Comparison of ENCODE assay signal across 24 cellular contexts in the genomic region with DNA sequence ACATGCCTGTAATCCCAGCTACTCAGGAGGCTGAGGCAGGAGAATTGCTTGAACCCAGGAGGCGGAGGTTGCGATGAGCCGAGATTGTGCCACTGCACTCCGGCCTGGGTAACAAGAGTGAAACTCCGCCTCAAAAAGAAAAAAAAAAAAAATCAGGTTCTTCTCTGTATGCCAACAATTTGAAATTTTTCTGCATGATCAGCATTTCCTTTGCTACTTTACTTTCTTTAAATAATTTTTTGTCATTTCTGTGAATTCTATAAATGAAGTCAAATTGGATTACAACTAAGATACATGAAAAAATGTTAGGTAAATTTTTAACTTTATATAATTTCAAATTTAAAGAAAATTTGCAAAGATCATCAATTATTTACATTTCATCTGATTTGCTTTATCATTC.
DNase-seq lines count a peak whose midpoint lies in the region; ATAC-seq, FAIRE-seq and TF ChIP-seq lines count a peak whose summit lies in the region.
"Had no signal": no experiment of that assay in that cellular context is flagged by ENCODE, and none has a peak within 500 bp of the region (broad histone marks: within the 10 kb centered on the region; RNA-seq: fewer than 3 reads in every experiment).

No MANE protein-coding gene starts in this region.

- intact Hi-C loops in HepG2 (cut with micrococcal nuclease; ENCODE audit: unreplicated experiment) = no loop called here
- intact Hi-C loops in right lobe of liver (cut with DNase I) = no loop called here
- intact Hi-C loops in K562 (cut with micrococcal nuclease) = no loop called here

- TF ChIP-seq EP300 in HepG2 (IDR thresholded peaks at IDR 0.05; ENCODE audit: low read depth in 2 of 2, low read length in 2 of 2) (no peak), HepG2 (CRISPR knock-in tag; IDR thresholded peaks at IDR 0.05; ENCODE audit: borderline replicate concordance) (no peak), K562 (IDR thresholded peaks at IDR 0.05; ENCODE audit: low read length) (no peak)

- FAIRE-seq in HepG2 (lab: Jason Lieb, UNC) (no peak), K562 (lab: Jason Lieb, UNC) (no peak)
- FAIRE-seq: GM12878, GM12892, GM18507 had no signal

- no peak overlapping the region for H3K4me2 ChIP-seq in HepG2 (ENCODE audit: low read depth, low read length)
- no peak overlapping the region for H3K4me2 ChIP-seq in K562 (ENCODE audit: insufficient read depth, low read length)
- H3K4me2 ChIP-seq: BLaER1 had no signal

- no peak for TF ChIP-seq POLR2A in HepG2 (IDR thresholded peaks at IDR 0.05; ENCODE audit: insufficient read depth in 1 of 2, low read depth in 2 of 2, low read length in 2 of 2)
- TF ChIP-seq POLR2A in right lobe of liver (IDR thresholded peaks at IDR 0.05) = no peak
- TF ChIP-seq POLR2A in K562 (conservative IDR thresholded peaks at IDR 0.05) = no peak

- no peaks in the 10 kb centered on the region for H3K27me3 ChIP-seq in HepG2 (ENCODE audit: control insufficient read depth in 1 of 2, insufficient read depth in 2 of 2, low read length in 2 of 2)
- H3K27me3 ChIP-seq in right lobe of liver = no peaks in the 10 kb centered on the region
- H3K27me3 ChIP-seq in K562 (ENCODE audit: control insufficient read depth in 2 of 2, insufficient read depth in 2 of 2, low read length in 2 of 2) = no peaks in the 10 kb centered on the region
- H3K27me3 ChIP-seq: BE2C, BLaER1 had no signal

- in situ Hi-C loops in HepG2 (cut with HindIII; ENCODE audit: extremely low pct_ligation_motif_present, low pct_unique_long_range_greater_than_20kb) (no loop called here), K562 (cut with MboI) (no loop called here)

- TF ChIP-seq RAD21 in HepG2 (CRISPR knock-in tag; IDR thresholded peaks at IDR 0.05) (no peak), K562 (CRISPR knock-in tag; conservative IDR thresholded peaks at IDR 0.05 in 1 of 2, IDR thresholded peaks at IDR 0.05 in 1 of 2) (no peak)

- BruUV-seq in HepG2 (replicated peaks; lab: Mats Ljungman, UMichigan) (no TSS peak), K562 (replicated peaks; lab: Mats Ljungman, UMichigan) (no TSS peak)

- H3K36me3 ChIP-seq in HepG2 (replicated peaks in 1 of 2; ENCODE audit: control insufficient read depth in 1 of 2, insufficient read depth in 2 of 2, low read length in 2 of 2) = no peaks in the 10 kb centered on the region
- no peaks in the 10 kb centered on the region for H3K36me3 ChIP-seq in right lobe of liver
- peaks cover 4% of the 10 kb centered on the region; the same call in 1 of the 3 replicates for H3K36me3 ChIP-seq in K562 (ENCODE audit: control insufficient read depth, insufficient read depth, low read length)
- H3K36me3 ChIP-seq: BE2C had no signal

- H3K4me3 ChIP-seq in HepG2 (replicated peaks in 1 of 3; ENCODE audit: insufficient read depth in 1 of 3, low read depth in 2 of 3, low read length in 3 of 3) (no peak overlapping the region), right lobe of liver (no peak overlapping the region), K562 (no peak overlapping the region)
- H3K4me3 ChIP-seq: BLaER1, GM12878 had no signal

- H3K9me1 ChIP-seq in K562 (ENCODE audit: control insufficient read depth, insufficient read depth, low read length) = no peaks in the 10 kb centered on the region

- H4K20me1 ChIP-seq in HepG2 (ENCODE audit: insufficient read depth, low read length) (no peaks in the 10 kb centered on the region), K562 (replicated peaks; ENCODE audit: control insufficient read depth, insufficient read depth, low read length) (no peaks in the 10 kb centered on the region)

- POLR2A ChIA-PET in HepG2 (lab: Yijun Ruan, JAX) (no interaction called here), K562 (lab: Yijun Ruan, JAX) (no interaction called here), HEK293T (lab: Yijun Ruan, JAX) (no interaction called here)

- TF ChIP-seq CTCF in HepG2 (CRISPR knock-in tag; IDR thresholded peaks at IDR 0.05) (no peak), right lobe of liver (IDR thresholded peaks at IDR 0.05) (no peak), K562 (IDR thresholded peaks at IDR 0.05 in 2 of 3, conservative IDR thresholded peaks at IDR 0.05 in 1 of 3; ENCODE audit: insufficient read depth in 2 of 3, low read depth in 1 of 3, low read length in 3 of 3) (no peak)

- DNase-seq in HepG2 (ENCODE audit: low spot score) = no peak
- no peak for DNase-seq in right lobe of liver
- no peak for DNase-seq in K562 (ENCODE audit: extremely low read depth in 1 of 4, low spot score in 3 of 4)
- no peak for DNase-seq in HEK293T (ENCODE audit: extremely low spot score)
- DNase-seq in GOT3 (lab: John Stamatoyannopoulos, UW) = no peak
- DNase-seq: ACHN; BE2C; C1 segment of cervical spinal cord; CD4-positive, alpha-beta memory T cell; CD4-positive, CD25-positive, alpha-beta regulatory T cell; CD8-positive, alpha-beta memory T cell; COR-L47; DMS 273 treated with DMSO at 0.1 percent for 48 hours; DMS153; DMS53; DMS79; DND-41; EL; GDM1 had no signal

- peaks cover 2% of the 10 kb centered on the region for H3K79me2 ChIP-seq in HepG2 (ENCODE audit: insufficient read depth, low read length)
- peaks cover 14% of the 10 kb centered on the region for H3K79me2 ChIP-seq in K562 (ENCODE audit: control insufficient read depth, insufficient read depth, low read length)

- H3K9me3 ChIP-seq in HepG2 (ENCODE audit: low read length) = no peaks in the 10 kb centered on the region
- no peaks in the 10 kb centered on the region for H3K9me3 ChIP-seq in right lobe of liver
- H3K9me3 ChIP-seq in K562 (replicated peaks; ENCODE audit: control insufficient read depth, insufficient read depth, low read depth, low read length) = no peaks in the 10 kb centered on the region
- H3K9me3 ChIP-seq: BE2C, BLaER1 had no signal

- CTCF ChIA-PET in HepG2 (lab: Yijun Ruan, JAX; ENCODE audit: low intra/inter-chr PET ratio, low total read pairs) (no interaction called here), K562 (lab: Yijun Ruan, JAX; ENCODE audit: low intra/inter-chr PET ratio) (no interaction called here), HEK293T (lab: Yijun Ruan, JAX) (no interaction called here)

- ATAC-seq in HepG2 (no peak), right lobe of liver (no peak), K562 (no peak)
- ATAC-seq: GM12878 had no signal

- WGBS in HepG2 (ENCODE audit: low lambda C conversion rate) = 99% methylated on average over 5 of the region's 5 CpGs
- WGBS in right lobe of liver (ENCODE audit: insufficient coverage, low coverage, low lambda C conversion rate, missing lambda C conversion rate) = 86% methylated on average over 5 of the region's 5 CpGs
- WGBS in K562 (ENCODE audit: insufficient coverage, low coverage, missing lambda C conversion rate) = no CpG with 5 or more reads among the region's 5 CpGs

- H3K4me1 ChIP-seq in HepG2 (ENCODE audit: insufficient read depth, low read length) (peaks cover 13% of the 10 kb centered on the region), right lobe of liver (peaks cover 0 to 8% (median 0%) of the 10 kb centered on the region in 4 donors), K562 (replicated peaks in 1 of 2; ENCODE audit: control insufficient read depth in 2 of 2, insufficient read depth in 2 of 2, low read length in 2 of 2) (no peaks in the 10 kb centered on the region)
- H3K4me1 ChIP-seq: BE2C, BLaER1 had no signal

- H3K27ac ChIP-seq in HepG2 (ENCODE audit: extremely low read length, insufficient read depth, low read length) = no peak overlapping the region
- H3K27ac ChIP-seq in right lobe of liver = no peak overlapping the region
- no peak overlapping the region for H3K27ac ChIP-seq in K562 (ENCODE audit: extremely low read depth, low read depth, low read length)
- H3K27ac ChIP-seq: 22Rv1, BLaER1 had no signal

- no peak overlapping the region for H3K9ac ChIP-seq in HepG2 (ENCODE audit: insufficient read depth, low read depth, low read length)
- H3K9ac ChIP-seq in K562 (ENCODE audit: insufficient read depth in 1 of 2, low read depth in 2 of 2, low read length in 2 of 2) = no peak overlapping the region
- H3K9ac ChIP-seq: BLaER1 had no signal

- H2AFZ ChIP-seq in HepG2 (ENCODE audit: low read length) (no peak overlapping the region), K562 (ENCODE audit: low read depth, low read length) (no peak overlapping the region)

TF ChIP-seq in HepG2, 621 proteins besides CTCF, POLR2A, EP300 and RAD21 (continues in another document):
- peak; percentile 92 for TF ChIP-seq MAFF (IDR thresholded peaks at IDR 0.05; ENCODE audit: low read depth, low read length)
- TF ChIP-seq MAFK (conservative IDR thresholded peaks at IDR 0.05 in 1 of 2, IDR thresholded peaks at IDR 0.05 in 1 of 2; ENCODE audit: low read length in 2 of 2) = peak; percentile 91 to 96

TF ChIP-seq in K562, 482 proteins besides CTCF, POLR2A, EP300 and RAD21 (continues in another document):
- TF ChIP-seq ZNF146 (CRISPR knock-in tag; IDR thresholded peaks at IDR 0.05; ENCODE audit: unreplicated experiment) = no peak

TF ChIP-seq in HEK293T, 16 proteins besides CTCF, POLR2A, EP300 and RAD21:
- TF ChIP-seq FOXA1 (IDR thresholded peaks at IDR 0.05) (no peak), BHLHE40 (IDR thresholded peaks at IDR 0.05; ENCODE audit: borderline replicate concordance) (no peak), ELF4 (IDR thresholded peaks at IDR 0.05) (no peak), NFRKB (IDR thresholded peaks at IDR 0.05) (no peak), SP1 (IDR thresholded peaks at IDR 0.05) (no peak), CTBP1 (IDR thresholded peaks at IDR 0.05; ENCODE audit: borderline replicate concordance) (no peak), ZNF384 (IDR thresholded peaks at IDR 0.05) (no peak), HDGF (IDR thresholded peaks at IDR 0.05; ENCODE audit: borderline replicate concordance) (no peak), L3MBTL2 (conservative IDR thresholded peaks at IDR 0.05) (no peak), FOXK2 (IDR thresholded peaks at IDR 0.05) (no peak), ARNT (IDR thresholded peaks at IDR 0.05) (no peak), LEF1 (IDR thresholded peaks at IDR 0.05; ENCODE audit: borderline replicate concordance) (no peak), TARDBP (IDR thresholded peaks at IDR 0.05) (no peak), FOXM1 (IDR thresholded peaks at IDR 0.05; ENCODE audit: borderline replicate concordance) (no peak), SUZ12 (IDR thresholded peaks at IDR 0.05) (no peak), PKNOX1 (IDR thresholded peaks at IDR 0.05) (no peak)

Comparison
In these comparisons a context has a peak if more than half of its experiments do, and no peak if none do; other contexts are left out.
1. Of the 241 proteins assayed by ChIP-seq in both HepG2 and K562: peak only in HepG2: none; only in K562: MAFG; in both: MAFF and MAFK; in neither: 238.